In genomic region chr2:21467910-21468309, GRCh38 we compare ENCODE assay signal across 30 cellular contexts.
A peak's percentile ranks its signal among the peaks of the same experiment; 100 is the strongest.
DNase-seq lines count a peak whose midpoint lies in the region; ATAC-seq, FAIRE-seq and TF ChIP-seq lines count a peak whose summit lies in the region.
"Had no signal": no experiment of that assay in that cellular context is flagged by ENCODE, and none has a peak within 500 bp of the region (broad histone marks: within the 10 kb centered on the region; RNA-seq: fewer than 3 reads in every experiment).

No MANE protein-coding gene starts in this region.

- H3K4me2 ChIP-seq in GM23338 = no peak overlapping the region

- H3K4me3 Mint-ChIP-seq in GM23338 = no peak overlapping the region
- H3K4me3 Mint-ChIP-seq in Calu3 (ENCODE audit: low read depth, unreplicated experiment) = no peak overlapping the region
- H3K4me3 Mint-ChIP-seq: CD8-positive, alpha-beta memory T cell; immature natural killer cell; nephron; stimulated activated naive CD8-positive, alpha-beta T cell treated with anti-CD3 and anti-CD28 coated beads, Interleukin-15, amount 100 ng/mL, for 72 hours had no signal

- no peaks in the 10 kb centered on the region for H3K36me3 ChIP-seq in GM23338 (ENCODE audit: insufficient read depth)
- H3K36me3 ChIP-seq: breast epithelium, heart left ventricle, right lobe of liver, tibial artery had no signal

- intact Hi-C loops in Calu3 (cut with micrococcal nuclease; ENCODE audit: unreplicated experiment) = no loop called here

- H3K79me2 ChIP-seq in GM23338 (replicated peaks; ENCODE audit: insufficient read depth) = no peaks in the 10 kb centered on the region
- H3K79me2 ChIP-seq: parathyroid adenoma had no signal

- no peak for TF ChIP-seq CTCF in GM23338 (conservative IDR thresholded peaks at IDR 0.05; ENCODE audit: low read depth in 2 of 2)
- no peak for TF ChIP-seq CTCF in fibroblast of villous mesenchyme (IDR thresholded peaks at IDR 0.05; ENCODE audit: insufficient read depth, low read depth, low read length)
- no peak for TF ChIP-seq CTCF in Calu3 (IDR thresholded peaks at IDR 0.05; ENCODE audit: unreplicated experiment)

- no peak overlapping the region for H3K27ac ChIP-seq in GM23338 (ENCODE audit: low read depth)
- H3K27ac ChIP-seq: breast epithelium, heart left ventricle, parathyroid adenoma, right lobe of liver, tibial artery, VCaP had no signal

- H3K27me3 Mint-ChIP-seq in GM23338 (ENCODE audit: insufficient read depth, low read depth, poor library complexity) = no peaks in the 10 kb centered on the region
- H3K27me3 Mint-ChIP-seq in Calu3 (ENCODE audit: unreplicated experiment) = no peaks in the 10 kb centered on the region
- H3K27me3 Mint-ChIP-seq: CD8-positive, alpha-beta memory T cell; stimulated activated naive CD8-positive, alpha-beta T cell treated with anti-CD3 and anti-CD28 coated beads, Interleukin-15, amount 100 ng/mL, for 72 hours had no signal

- H3K36me3 Mint-ChIP-seq in GM23338 (ENCODE audit: low read depth) (no peaks in the 10 kb centered on the region; the same call in 2 of the 3 replicates), Calu3 (ENCODE audit: insufficient read depth, unreplicated experiment) (no peaks in the 10 kb centered on the region)
- H3K36me3 Mint-ChIP-seq: CD8-positive, alpha-beta memory T cell; immature natural killer cell had no signal

- H3K27ac Mint-ChIP-seq in GM23338 = no peak overlapping the region; the same call in 1 of the 2 replicates
- no peak overlapping the region for H3K27ac Mint-ChIP-seq in Calu3 (ENCODE audit: unreplicated experiment)
- H3K27ac Mint-ChIP-seq: CD8-positive, alpha-beta memory T cell; immature natural killer cell; nephron; stimulated activated naive CD8-positive, alpha-beta T cell treated with anti-CD3 and anti-CD28 coated beads, Interleukin-15, amount 100 ng/mL, for 72 hours had no signal

- H3K4me1 ChIP-seq in GM23338 (ENCODE audit: insufficient read depth) = no peaks in the 10 kb centered on the region
- H3K4me1 ChIP-seq: breast epithelium, heart left ventricle, parathyroid adenoma had no signal

- peak; percentile 9 for DNase-seq in GM23338 (ENCODE audit: low spot score)
- DNase-seq in RPMI7951 (ENCODE audit: low read depth) = peak; percentile 11
- DNase-seq in fibroblast of villous mesenchyme (ENCODE audit: low read depth) = peak; percentile 21
- peak; percentile 64 for DNase-seq in urothelium cell line (ENCODE audit: low spot score)
- no peak for DNase-seq in T-helper 9 cell
- no peak for DNase-seq in Calu3
- DNase-seq in middle frontal gyrus (ENCODE audit: extremely low spot score, low spot score) = no peak
- DNase-seq: activated CD4-positive, alpha-beta T cell treated with anti-CD3 and anti-CD28 coated beads, Interleukin-2, amount 50 U/mL, for 48 hours; activated CD8-positive, alpha-beta memory T cell treated with anti-CD3 and anti-CD28 coated beads, Interleukin-2, amount 50 U/mL, for 48 hours; activated gamma-delta T cell; AML-193; CD8-positive, alpha-beta memory T cell; cortex of kidney; DMS79; HCEC 1CT; heart left ventricle; immature natural killer cell; left ventricle myocardium superior; NCI-H1092; NCI-H187 treated with DMSO at 0.1 percent for 48 hours; NCI-H774; PC-3; right lobe of liver; stimulated activated naive CD8-positive, alpha-beta T cell treated with anti-CD3 and anti-CD28 coated beads, Interleukin-15, amount 100 ng/mL, for 72 hours; T-helper 2 cell; tibial artery had no signal

- H3K9me3 Mint-ChIP-seq in GM23338 (no peaks in the 10 kb centered on the region; the same call in 2 of the 3 replicates), Calu3 (ENCODE audit: low read depth, unreplicated experiment) (peaks cover 8% of the 10 kb centered on the region)
- H3K9me3 Mint-ChIP-seq: nephron had no signal

- peaks cover 14% of the 10 kb centered on the region for H3K4me1 Mint-ChIP-seq in GM23338
- no peaks in the 10 kb centered on the region for H3K4me1 Mint-ChIP-seq in Calu3 (ENCODE audit: low read depth, unreplicated experiment)
- H3K4me1 Mint-ChIP-seq: CD8-positive, alpha-beta memory T cell; immature natural killer cell; stimulated activated naive CD8-positive, alpha-beta T cell treated with anti-CD3 and anti-CD28 coated beads, Interleukin-15, amount 100 ng/mL, for 72 hours had no signal

- CTCF ChIA-PET in Calu3 (lab: Charles Lee) = no interaction called here

- no peaks in the 10 kb centered on the region for H3K9me2 ChIP-seq in GM23338 (ENCODE audit: insufficient read depth)

- FAIRE-seq in urothelium cell line (lab: Jason Lieb, UNC) = peak; percentile 79

- no TSS peak for BruUV-seq in Calu3 (replicated peaks; lab: Mats Ljungman, UMichigan)

- H3K4me3 ChIP-seq in GM23338 (no peak overlapping the region), fibroblast of villous mesenchyme (ENCODE audit: low read depth, low read length) (no peak overlapping the region)
- H3K4me3 ChIP-seq: breast epithelium, heart left ventricle, right lobe of liver, tibial artery had no signal

- no peaks in the 10 kb centered on the region for H3F3A ChIP-seq in GM23338 (replicated peaks; ENCODE audit: low read depth)

- H4K20me1 ChIP-seq in GM23338 (replicated peaks; ENCODE audit: insufficient read depth) = no peaks in the 10 kb centered on the region; the same call in 1 of the 2 replicates

- H2AFZ ChIP-seq in GM23338 = no peak overlapping the region
- H2AFZ ChIP-seq: parathyroid adenoma had no signal

- ATAC-seq in GM23338 = no peak; the same call in 2 of the 3 replicates
- ATAC-seq: heart left ventricle; left ventricle myocardium superior; PC-3; right lobe of liver; stimulated activated naive CD8-positive, alpha-beta T cell treated with anti-CD3 and anti-CD28 coated beads, Interleukin-15, amount 100 ng/mL, for 72 hours had no signal

- no peaks in the 10 kb centered on the region for H3K27me3 ChIP-seq in GM23338 (ENCODE audit: insufficient read depth)
- H3K27me3 ChIP-seq: breast epithelium, heart left ventricle, right lobe of liver, tibial artery had no signal

TF ChIP-seq in GM23338, 12 proteins besides CTCF, POLR2A, EP300 and RAD21 (continues in another document):
- TF ChIP-seq EZH2 (IDR thresholded peaks at IDR 0.05; ENCODE audit: low read depth, unreplicated experiment) (no peak), ZNF462 (CRISPR knock-in tag; IDR thresholded peaks at IDR 0.05) (no peak), POLR2AphosphoS5 (IDR thresholded peaks at IDR 0.05; ENCODE audit: low read depth) (no peak)

Comparison
In these comparisons a context has a peak if more than half of its experiments do, and no peak if none do; other contexts are left out.
1. DNase-seq: peak in GM23338 (single experiment), RPMI7951 (single experiment), fibroblast of villous mesenchyme (single experiment) and urothelium cell line (single experiment); none in T-helper 9 cell (single experiment), Calu3 (single experiment) and middle frontal gyrus (single experiment).